In the genomic region with DNA sequence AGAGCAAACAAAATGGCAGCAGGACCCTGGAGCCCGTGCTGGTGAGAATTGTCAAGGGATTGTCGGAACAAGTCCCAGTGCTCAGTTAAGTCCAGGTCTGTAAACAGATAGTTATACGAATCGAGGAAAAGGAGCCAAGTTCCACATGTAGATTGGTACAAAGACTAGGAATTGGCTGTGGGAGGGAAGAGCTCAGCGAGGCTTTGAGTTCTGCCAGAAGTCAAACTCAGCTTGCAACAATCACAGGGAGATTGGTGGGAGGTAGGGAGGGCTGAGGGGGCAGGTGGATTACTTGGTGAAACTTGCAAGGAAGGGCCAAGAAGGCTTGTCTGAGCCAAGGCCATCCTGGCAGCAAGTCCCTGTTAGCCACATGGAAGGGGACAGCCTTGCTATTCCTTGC, we compare ENCODE assay signal across 16 cellular contexts.
A peak's percentile ranks its signal among the peaks of the same experiment; 100 is the strongest.
DNase-seq lines count a peak whose midpoint lies in the region; ATAC-seq and TF ChIP-seq lines count a peak whose summit lies in the region.
"Had no signal": no experiment of that assay in that cellular context is flagged by ENCODE, and none has a peak within 500 bp of the region (broad histone marks: within the 10 kb centered on the region; RNA-seq: fewer than 3 reads in every experiment).

No MANE protein-coding gene starts in this region.

- no peak overlapping the region for H3K27ac Mint-ChIP-seq in activated CD4-positive, alpha-beta T cell treated with anti-CD3 and anti-CD28 coated beads for 36 hours
- no peak overlapping the region for H3K27ac Mint-ChIP-seq in GM23338
- H3K27ac Mint-ChIP-seq: CD14-positive monocyte; CD4-positive, alpha-beta memory T cell had no signal

- no peak overlapping the region for H3K27ac ChIP-seq in mammary epithelial cell (ENCODE audit: insufficient read depth, low read depth, low read length)
- H3K27ac ChIP-seq in breast epithelium = no peak overlapping the region
- no peak overlapping the region for H3K27ac ChIP-seq in neuronal stem cell (replicated peaks; ENCODE audit: low read length)
- H3K27ac ChIP-seq in GM23338 (ENCODE audit: low read depth) = no peak overlapping the region
- H3K27ac ChIP-seq: BLaER1 had no signal

- ATAC-seq in activated CD4-positive, alpha-beta T cell treated with anti-CD3 and anti-CD28 coated beads for 36 hours = no peak
- ATAC-seq in GM23338 = no peak

- POLR2A ChIA-PET in activated CD4-positive, alpha-beta T cell treated with anti-CD3 and anti-CD28 coated beads for 36 hours (lab: Charles Lee) = no interaction called here

- no peak for DNase-seq in mammary epithelial cell
- no peak for DNase-seq in breast epithelium (ENCODE audit: low spot score in 2 of 2)
- peak; percentile 24 for DNase-seq in ecto neural progenitor cell (ENCODE audit: low spot score)
- no peak for DNase-seq in neuronal stem cell (ENCODE audit: low spot score)
- DNase-seq in ureter (ENCODE audit: low spot score) = peak; percentile 29
- DNase-seq in activated CD4-positive, alpha-beta T cell treated with anti-CD3 and anti-CD28 coated beads for 36 hours = no peak
- DNase-seq in GM23338 (ENCODE audit: low spot score) = no peak
- DNase-seq in posterior vena cava (ENCODE audit: low spot score) = no peak
- DNase-seq: 8988T; Calu3; CD4-positive, alpha-beta memory T cell; DMS79 treated with DMSO at 0.1 percent for 48 hours; GF-D8 had no signal

- TF ChIP-seq POLR2A in breast epithelium (IDR thresholded peaks at IDR 0.05) = no peak

- H3K4me3 ChIP-seq in mammary epithelial cell (replicated peaks in 1 of 3; ENCODE audit: insufficient read depth in 1 of 3, low read depth in 2 of 3, low read length in 3 of 3) (no peak overlapping the region), breast epithelium (no peak overlapping the region), neuronal stem cell (ENCODE audit: low read length in 2 of 2) (no peak overlapping the region), GM23338 (no peak overlapping the region)
- H3K4me3 ChIP-seq: BLaER1, HAP-1 had no signal

- 22% methylated on average over 5 of the region's 5 CpGs for WGBS in mammary epithelial cell (ENCODE audit: low coverage, missing lambda C conversion rate)
- WGBS in neuronal stem cell (ENCODE audit: extremely low coverage in 2 of 2, insufficient read length in 2 of 2, insufficient replicate concordance in 1 of 2), 2 donors = no CpG with 5 or more reads among the region's 5 CpGs

- H4K20me1 ChIP-seq in mammary epithelial cell (ENCODE audit: insufficient read depth, low read length) (no peaks in the 10 kb centered on the region), GM23338 (replicated peaks; ENCODE audit: insufficient read depth) (no peaks in the 10 kb centered on the region)
- H4K20me1 ChIP-seq: BLaER1 had no signal

- CTCF ChIA-PET in mammary epithelial cell (lab: Charles Lee; ENCODE audit: low non-redundant PET) = no interaction called here
- CTCF ChIA-PET in activated CD4-positive, alpha-beta T cell treated with anti-CD3 and anti-CD28 coated beads for 36 hours (lab: Charles Lee) = interaction anchor here (0.6 kb wide), 1 partner anchor 120 kb away, joined by 3 read pairs; no protein-coding TSS in a partner anchor

- no peak overlapping the region for H2BK5ac ChIP-seq in neuronal stem cell (ENCODE audit: low read length)

- no peaks in the 10 kb centered on the region for H3K79me1 ChIP-seq in neuronal stem cell (ENCODE audit: low read depth, low read length)

- H3K27me3 ChIP-seq in mammary epithelial cell (ENCODE audit: insufficient read depth, low read length) (no peaks in the 10 kb centered on the region), breast epithelium (no peaks in the 10 kb centered on the region), neuronal stem cell (ENCODE audit: control insufficient read depth in 3 of 3, insufficient read depth in 3 of 3, low read depth in 1 of 3, low read length in 3 of 3) (no peaks in the 10 kb centered on the region), GM23338 (ENCODE audit: insufficient read depth) (peaks cover 8% of the 10 kb centered on the region; the same call in 1 of the 2 replicates)
- H3K27me3 ChIP-seq: BLaER1 had no signal

- no peak overlapping the region for H3K4me3 Mint-ChIP-seq in activated CD4-positive, alpha-beta T cell treated with anti-CD3 and anti-CD28 coated beads for 36 hours
- no peak overlapping the region for H3K4me3 Mint-ChIP-seq in GM23338
- H3K4me3 Mint-ChIP-seq: CD14-positive monocyte; CD4-positive, alpha-beta memory T cell had no signal

- H3K4me1 Mint-ChIP-seq in activated CD4-positive, alpha-beta T cell treated with anti-CD3 and anti-CD28 coated beads for 36 hours = no peaks in the 10 kb centered on the region
- H3K4me1 Mint-ChIP-seq in GM23338 = peaks cover 13% of the 10 kb centered on the region
- H3K4me1 Mint-ChIP-seq: CD14-positive monocyte; CD4-positive, alpha-beta memory T cell had no signal

- H2BK15ac ChIP-seq in neuronal stem cell (ENCODE audit: low read length) = no peak overlapping the region

- H3K36me3 ChIP-seq in mammary epithelial cell (ENCODE audit: insufficient read depth, low read length) (no peaks in the 10 kb centered on the region), breast epithelium (no peaks in the 10 kb centered on the region), neuronal stem cell (replicated peaks in 1 of 2; ENCODE audit: control insufficient read depth in 2 of 2, insufficient read depth in 2 of 2, low read length in 2 of 2) (no peaks in the 10 kb centered on the region), GM23338 (ENCODE audit: insufficient read depth) (no peaks in the 10 kb centered on the region)
- H3K36me3 ChIP-seq: BLaER1, HAP-1 had no signal

- H3K4me1 ChIP-seq in mammary epithelial cell (ENCODE audit: insufficient read depth, low read length) (no peaks in the 10 kb centered on the region), breast epithelium (no peaks in the 10 kb centered on the region), neuronal stem cell (ENCODE audit: control insufficient read depth in 2 of 2, insufficient read depth in 1 of 2, low read depth in 1 of 2, low read length in 2 of 2) (peaks cover 7 to 10% of the 10 kb centered on the region in 2 donors), GM23338 (ENCODE audit: insufficient read depth) (peaks cover 19% of the 10 kb centered on the region)
- H3K4me1 ChIP-seq: BLaER1, HAP-1 had no signal

- no peak overlapping the region for H3K4ac ChIP-seq in neuronal stem cell (ENCODE audit: low read length)

- intact Hi-C loops in mammary epithelial cell (cut with micrococcal nuclease) (no loop called here), breast epithelium (cut with DNase I; ENCODE audit: low total_unique reads) (no loop called here), posterior vena cava (cut with DNase I) (no loop called here)
- intact Hi-C loops in activated CD4-positive, alpha-beta T cell treated with anti-CD3 and anti-CD28 coated beads for 36 hours (cut with DNase I, micrococcal nuclease) = no loop called here

- dilution Hi-C loops in mammary epithelial cell (cut with HindIII; ENCODE audit: low sequenced_read_pairs) = no loop called here

- H2AK5ac ChIP-seq in neuronal stem cell (ENCODE audit: low read depth, low read length) = peak overlapping the region; percentile 46

- H3K23ac ChIP-seq in neuronal stem cell (ENCODE audit: low read depth, low read length, poor library complexity) = no peak overlapping the region

- no TSS peak for BruUV-seq in mammary epithelial cell (replicated peaks; lab: Mats Ljungman, UMichigan)

- H3K4me2 ChIP-seq in mammary epithelial cell (ENCODE audit: insufficient read depth, low read depth, low read length) = no peak overlapping the region
- H3K4me2 ChIP-seq in neuronal stem cell (ENCODE audit: insufficient read depth, low read length, poor library complexity, severe bottlenecking) = no peak overlapping the region
- H3K4me2 ChIP-seq in GM23338 = no peak overlapping the region
- H3K4me2 ChIP-seq: BLaER1 had no signal

- no peaks in the 10 kb centered on the region for H3K36me3 Mint-ChIP-seq in activated CD4-positive, alpha-beta T cell treated with anti-CD3 and anti-CD28 coated beads for 36 hours (ENCODE audit: low read depth)
- no peaks in the 10 kb centered on the region for H3K36me3 Mint-ChIP-seq in GM23338 (ENCODE audit: low read depth)
- H3K36me3 Mint-ChIP-seq: CD14-positive monocyte; CD4-positive, alpha-beta memory T cell had no signal

- H2BK120ac ChIP-seq in neuronal stem cell (ENCODE audit: low read depth, low read length) = no peak overlapping the region

- no peak overlapping the region for H4K8ac ChIP-seq in neuronal stem cell (ENCODE audit: low read depth, low read length)

- peaks cover 13% of the 10 kb centered on the region for H3K27me3 Mint-ChIP-seq in activated CD4-positive, alpha-beta T cell treated with anti-CD3 and anti-CD28 coated beads for 36 hours
- peaks cover 19% of the 10 kb centered on the region for H3K27me3 Mint-ChIP-seq in GM23338 (ENCODE audit: insufficient read depth, low read depth, poor library complexity)

- H2AFZ ChIP-seq in mammary epithelial cell (ENCODE audit: low read depth, low read length) (peak overlapping the region; percentile 6), neuronal stem cell (ENCODE audit: low read length) (no peak overlapping the region), GM23338 (no peak overlapping the region)

- H3K9ac ChIP-seq in mammary epithelial cell (ENCODE audit: insufficient read depth, low read length) (no peak overlapping the region), neuronal stem cell (ENCODE audit: low read depth, low read length, poor library complexity) (no peak overlapping the region)
- H3K9ac ChIP-seq: BLaER1 had no signal

- H3K9me2 ChIP-seq in GM23338 (ENCODE audit: insufficient read depth) = peaks cover 11% of the 10 kb centered on the region; the same call in 1 of the 2 replicates

- TF ChIP-seq CTCF in mammary epithelial cell (conservative IDR thresholded peaks at IDR 0.05 in 1 of 2, IDR thresholded peaks at IDR 0.05 in 1 of 2; ENCODE audit: extremely low read depth in 1 of 2, insufficient read depth in 1 of 2, low read depth in 1 of 2, low read length in 2 of 2) (no peak), breast epithelium (IDR thresholded peaks at IDR 0.05) (no peak), GM23338 (conservative IDR thresholded peaks at IDR 0.05; ENCODE audit: low read depth in 2 of 2) (no peak)

- peak overlapping the region; percentile 61 for H3K18ac ChIP-seq in neuronal stem cell (ENCODE audit: low read length)

- no peak overlapping the region for H2BK12ac ChIP-seq in neuronal stem cell (ENCODE audit: low read length)

- H3K79me2 ChIP-seq in mammary epithelial cell (ENCODE audit: insufficient read depth, low read length) = no peaks in the 10 kb centered on the region
- H3K79me2 ChIP-seq in GM23338 (replicated peaks; ENCODE audit: insufficient read depth) = no peaks in the 10 kb centered on the region

- H3F3A ChIP-seq in GM23338 (replicated peaks; ENCODE audit: low read depth) = no peaks in the 10 kb centered on the region

- H4K91ac ChIP-seq in neuronal stem cell (ENCODE audit: low read depth, low read length, poor library complexity) = no peak overlapping the region

- in situ Hi-C loops in mammary epithelial cell (cut with MboI; ENCODE audit: low sequenced_read_pairs in 2 of 2) = no loop called here

- H3K14ac ChIP-seq in neuronal stem cell (ENCODE audit: low read length) = no peak overlapping the region

- H3K9me3 ChIP-seq in mammary epithelial cell (replicated peaks; ENCODE audit: insufficient read depth, low read length) (no peaks in the 10 kb centered on the region), breast epithelium (no peaks in the 10 kb centered on the region), neuronal stem cell (replicated peaks in 1 of 2; ENCODE audit: control insufficient read depth in 2 of 2, insufficient read depth in 1 of 2, low read depth in 1 of 2, low read length in 2 of 2) (peaks cover 0 to 2% of the 10 kb centered on the region in 2 donors)
- H3K9me3 ChIP-seq: BLaER1, HAP-1 had no signal

- H3K9me3 Mint-ChIP-seq in activated CD4-positive, alpha-beta T cell treated with anti-CD3 and anti-CD28 coated beads for 36 hours (ENCODE audit: low read depth) = no peaks in the 10 kb centered on the region
- no peaks in the 10 kb centered on the region for H3K9me3 Mint-ChIP-seq in GM23338
- H3K9me3 Mint-ChIP-seq: CD4-positive, alpha-beta memory T cell had no signal

Comparison
In these comparisons a context has a peak if more than half of its experiments do, and no peak if none do; other contexts are left out.
1. DNase-seq: peak in ecto neural progenitor cell (single experiment) and ureter (single experiment); none in mammary epithelial cell (single experiment), breast epithelium (0 of 2), neuronal stem cell (single experiment), activated CD4-positive, alpha-beta T cell treated with anti-CD3 and anti-CD28 coated beads for 36 hours (single experiment), GM23338 (single experiment) and posterior vena cava (single experiment).